ENCODE assay signal across 1 cellular context in the genomic region with DNA sequence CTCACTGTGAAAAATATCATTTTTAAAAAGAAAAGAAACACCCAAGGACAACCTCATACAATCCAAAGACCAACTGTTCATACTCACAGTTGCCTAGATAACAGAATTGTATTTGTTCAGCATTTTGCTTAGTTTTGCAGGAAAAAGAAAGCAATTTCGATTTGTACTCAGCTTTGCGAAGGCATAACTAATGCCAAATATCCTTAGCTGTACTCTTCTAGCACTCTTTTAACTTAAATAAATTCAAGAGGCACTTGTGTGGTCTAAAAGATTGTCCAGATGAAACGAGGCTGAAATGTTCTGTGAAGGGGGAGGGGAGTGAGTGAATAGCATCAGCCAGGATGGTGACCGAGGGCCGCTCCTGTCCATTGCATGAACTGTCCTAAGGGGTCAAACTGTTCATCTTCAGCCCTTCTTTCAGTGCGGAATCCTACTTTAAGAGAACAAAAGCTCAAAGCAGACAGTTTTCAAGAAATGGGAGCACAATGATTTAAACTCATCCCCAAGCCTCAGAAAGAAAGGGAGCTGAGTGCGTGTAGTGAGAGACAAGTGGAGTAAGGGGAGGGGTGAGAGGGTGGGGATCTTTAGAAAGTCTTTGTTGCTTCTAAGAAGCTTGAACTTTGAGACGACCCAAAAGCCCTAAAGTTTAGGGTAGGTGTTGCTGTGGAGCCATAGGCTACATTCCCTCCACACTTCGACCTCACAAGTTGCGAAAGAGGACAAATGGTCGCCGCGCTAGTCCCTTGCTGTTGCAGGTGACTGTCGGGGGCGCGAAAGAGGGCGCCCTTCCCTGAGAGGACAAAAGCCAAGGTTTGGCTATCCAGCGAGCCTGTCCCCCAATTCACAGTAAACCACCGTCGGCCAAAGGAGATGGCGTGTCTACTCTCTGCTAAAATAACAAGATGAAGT.
TF ChIP-seq lines count a peak whose summit lies in the region.

No MANE protein-coding gene starts in this region.

TF ChIP-seq in K562, 482 proteins besides CTCF, POLR2A, EP300 and RAD21:
- TF ChIP-seq BMI1 (IDR thresholded peaks at IDR 0.05; ENCODE audit: low read length) (peak; percentile 11; the same call in 1 of the 2 replicates), YY1 (IDR thresholded peaks at IDR 0.05; ENCODE audit: borderline replicate concordance in 1 of 3, control insufficient read depth in 1 of 3, extremely low read depth in 1 of 3, insufficient read depth in 3 of 3, insufficient read length in 1 of 3, insufficient replicate concordance in 2 of 3, low read depth in 1 of 3, low read length in 2 of 3) (peak in 1 of 3 experiments; percentile 10), ZNF134 (CRISPR knock-in tag; conservative IDR thresholded peaks at IDR 0.05) (no peak), MEF2A (IDR thresholded peaks at IDR 0.05; ENCODE audit: control insufficient read depth, low read depth, low read length) (no peak), CEBPG (CRISPR knock-in tag; IDR thresholded peaks at IDR 0.05) (peak; percentile 30; the same call in 1 of the 2 replicates), CEBPG (tag; conservative IDR thresholded peaks at IDR 0.05 in 1 of 2, IDR thresholded peaks at IDR 0.05 in 1 of 2) (no peak), SETDB1 (IDR thresholded peaks at IDR 0.05; ENCODE audit: low read length) (no peak), LEF1 (IDR thresholded peaks at IDR 0.05) (no peak), CEBPB (tag; IDR thresholded peaks at IDR 0.05) (peak; percentile 82), SIX5 (IDR thresholded peaks at IDR 0.05; ENCODE audit: borderline replicate concordance in 1 of 2, insufficient read depth in 1 of 2, low read depth in 1 of 2, low read length in 2 of 2) (no peak), CBX8 (IDR thresholded peaks at IDR 0.05; ENCODE audit: borderline replicate concordance, extremely low read depth, low read depth, low read length, poor library complexity, severe bottlenecking) (peak; percentile 55)
- TF ChIP-seq, protein P1, sequence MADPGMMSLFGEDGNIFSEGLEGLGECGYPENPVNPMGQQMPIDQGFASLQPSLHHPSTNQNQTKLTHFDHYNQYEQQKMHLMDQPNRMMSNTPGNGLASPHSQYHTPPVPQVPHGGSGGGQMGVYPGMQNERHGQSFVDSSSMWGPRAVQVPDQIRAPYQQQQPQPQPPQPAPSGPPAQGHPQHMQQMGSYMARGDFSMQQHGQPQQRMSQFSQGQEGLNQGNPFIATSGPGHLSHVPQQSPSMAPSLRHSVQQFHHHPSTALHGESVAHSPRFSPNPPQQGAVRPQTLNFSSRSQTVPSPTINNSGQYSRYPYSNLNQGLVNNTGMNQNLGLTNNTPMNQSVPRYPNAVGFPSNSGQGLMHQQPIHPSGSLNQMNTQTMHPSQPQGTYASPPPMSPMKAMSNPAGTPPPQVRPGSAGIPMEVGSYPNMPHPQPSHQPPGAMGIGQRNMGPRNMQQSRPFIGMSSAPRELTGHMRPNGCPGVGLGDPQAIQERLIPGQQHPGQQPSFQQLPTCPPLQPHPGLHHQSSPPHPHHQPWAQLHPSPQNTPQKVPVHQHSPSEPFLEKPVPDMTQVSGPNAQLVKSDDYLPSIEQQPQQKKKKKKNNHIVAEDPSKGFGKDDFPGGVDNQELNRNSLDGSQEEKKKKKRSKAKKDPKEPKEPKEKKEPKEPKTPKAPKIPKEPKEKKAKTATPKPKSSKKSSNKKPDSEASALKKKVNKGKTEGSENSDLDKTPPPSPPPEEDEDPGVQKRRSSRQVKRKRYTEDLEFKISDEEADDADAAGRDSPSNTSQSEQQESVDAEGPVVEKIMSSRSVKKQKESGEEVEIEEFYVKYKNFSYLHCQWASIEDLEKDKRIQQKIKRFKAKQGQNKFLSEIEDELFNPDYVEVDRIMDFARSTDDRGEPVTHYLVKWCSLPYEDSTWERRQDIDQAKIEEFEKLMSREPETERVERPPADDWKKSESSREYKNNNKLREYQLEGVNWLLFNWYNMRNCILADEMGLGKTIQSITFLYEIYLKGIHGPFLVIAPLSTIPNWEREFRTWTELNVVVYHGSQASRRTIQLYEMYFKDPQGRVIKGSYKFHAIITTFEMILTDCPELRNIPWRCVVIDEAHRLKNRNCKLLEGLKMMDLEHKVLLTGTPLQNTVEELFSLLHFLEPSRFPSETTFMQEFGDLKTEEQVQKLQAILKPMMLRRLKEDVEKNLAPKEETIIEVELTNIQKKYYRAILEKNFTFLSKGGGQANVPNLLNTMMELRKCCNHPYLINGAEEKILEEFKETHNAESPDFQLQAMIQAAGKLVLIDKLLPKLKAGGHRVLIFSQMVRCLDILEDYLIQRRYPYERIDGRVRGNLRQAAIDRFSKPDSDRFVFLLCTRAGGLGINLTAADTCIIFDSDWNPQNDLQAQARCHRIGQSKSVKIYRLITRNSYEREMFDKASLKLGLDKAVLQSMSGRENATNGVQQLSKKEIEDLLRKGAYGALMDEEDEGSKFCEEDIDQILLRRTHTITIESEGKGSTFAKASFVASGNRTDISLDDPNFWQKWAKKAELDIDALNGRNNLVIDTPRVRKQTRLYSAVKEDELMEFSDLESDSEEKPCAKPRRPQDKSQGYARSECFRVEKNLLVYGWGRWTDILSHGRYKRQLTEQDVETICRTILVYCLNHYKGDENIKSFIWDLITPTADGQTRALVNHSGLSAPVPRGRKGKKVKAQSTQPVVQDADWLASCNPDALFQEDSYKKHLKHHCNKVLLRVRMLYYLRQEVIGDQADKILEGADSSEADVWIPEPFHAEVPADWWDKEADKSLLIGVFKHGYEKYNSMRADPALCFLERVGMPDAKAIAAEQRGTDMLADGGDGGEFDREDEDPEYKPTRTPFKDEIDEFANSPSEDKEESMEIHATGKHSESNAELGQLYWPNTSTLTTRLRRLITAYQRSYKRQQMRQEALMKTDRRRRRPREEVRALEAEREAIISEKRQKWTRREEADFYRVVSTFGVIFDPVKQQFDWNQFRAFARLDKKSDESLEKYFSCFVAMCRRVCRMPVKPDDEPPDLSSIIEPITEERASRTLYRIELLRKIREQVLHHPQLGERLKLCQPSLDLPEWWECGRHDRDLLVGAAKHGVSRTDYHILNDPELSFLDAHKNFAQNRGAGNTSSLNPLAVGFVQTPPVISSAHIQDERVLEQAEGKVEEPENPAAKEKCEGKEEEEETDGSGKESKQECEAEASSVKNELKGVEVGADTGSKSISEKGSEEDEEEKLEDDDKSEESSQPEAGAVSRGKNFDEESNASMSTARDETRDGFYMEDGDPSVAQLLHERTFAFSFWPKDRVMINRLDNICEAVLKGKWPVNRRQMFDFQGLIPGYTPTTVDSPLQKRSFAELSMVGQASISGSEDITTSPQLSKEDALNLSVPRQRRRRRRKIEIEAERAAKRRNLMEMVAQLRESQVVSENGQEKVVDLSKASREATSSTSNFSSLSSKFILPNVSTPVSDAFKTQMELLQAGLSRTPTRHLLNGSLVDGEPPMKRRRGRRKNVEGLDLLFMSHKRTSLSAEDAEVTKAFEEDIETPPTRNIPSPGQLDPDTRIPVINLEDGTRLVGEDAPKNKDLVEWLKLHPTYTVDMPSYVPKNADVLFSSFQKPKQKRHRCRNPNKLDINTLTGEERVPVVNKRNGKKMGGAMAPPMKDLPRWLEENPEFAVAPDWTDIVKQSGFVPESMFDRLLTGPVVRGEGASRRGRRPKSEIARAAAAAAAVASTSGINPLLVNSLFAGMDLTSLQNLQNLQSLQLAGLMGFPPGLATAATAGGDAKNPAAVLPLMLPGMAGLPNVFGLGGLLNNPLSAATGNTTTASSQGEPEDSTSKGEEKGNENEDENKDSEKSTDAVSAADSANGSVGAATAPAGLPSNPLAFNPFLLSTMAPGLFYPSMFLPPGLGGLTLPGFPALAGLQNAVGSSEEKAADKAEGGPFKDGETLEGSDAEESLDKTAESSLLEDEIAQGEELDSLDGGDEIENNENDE (IDR thresholded peaks at IDR 0.05; ENCODE audit: low read depth, low read length), result no peak
